In genomic region chr6:147159536-147160374, GRCh38 we compare ENCODE assay signal across 1 cellular context.
TF ChIP-seq lines count a peak whose summit lies in the region.

No MANE protein-coding gene starts in this region.

TF ChIP-seq in K562, 482 proteins besides CTCF, POLR2A, EP300 and RAD21 (continued from another document and continues in another):
- TF ChIP-seq SMAD4 (CRISPR knock-in tag; conservative IDR thresholded peaks at IDR 0.05): peak; percentile 63; the same call in 1 of the 2 replicates
- peak; percentile 19; the same call in 1 of the 2 replicates for TF ChIP-seq ZNF589 (CRISPR knock-in tag; IDR thresholded peaks at IDR 0.05; ENCODE audit: low read depth)
- no peak for TF ChIP-seq ETV5 (CRISPR knock-in tag; IDR thresholded peaks at IDR 0.05; ENCODE audit: low read depth)
- 0 out of 2 replicates have a peak, but pooled peaks have one; percentile 21 for TF ChIP-seq NKRF (IDR thresholded peaks at IDR 0.05; ENCODE audit: borderline replicate concordance)
- peak; percentile 48; the same call in 1 of the 2 replicates for TF ChIP-seq ARID2 (IDR thresholded peaks at IDR 0.05)
- TF ChIP-seq ZBTB11 (CRISPR knock-in tag; IDR thresholded peaks at IDR 0.05): peak in 1 of 3 experiments; percentile 51; a peak in 1 of 6 replicates
- TF ChIP-seq PHF20 (IDR thresholded peaks at IDR 0.05; ENCODE audit: partially characterized antibody): no peak
- TF ChIP-seq, protein P1, sequence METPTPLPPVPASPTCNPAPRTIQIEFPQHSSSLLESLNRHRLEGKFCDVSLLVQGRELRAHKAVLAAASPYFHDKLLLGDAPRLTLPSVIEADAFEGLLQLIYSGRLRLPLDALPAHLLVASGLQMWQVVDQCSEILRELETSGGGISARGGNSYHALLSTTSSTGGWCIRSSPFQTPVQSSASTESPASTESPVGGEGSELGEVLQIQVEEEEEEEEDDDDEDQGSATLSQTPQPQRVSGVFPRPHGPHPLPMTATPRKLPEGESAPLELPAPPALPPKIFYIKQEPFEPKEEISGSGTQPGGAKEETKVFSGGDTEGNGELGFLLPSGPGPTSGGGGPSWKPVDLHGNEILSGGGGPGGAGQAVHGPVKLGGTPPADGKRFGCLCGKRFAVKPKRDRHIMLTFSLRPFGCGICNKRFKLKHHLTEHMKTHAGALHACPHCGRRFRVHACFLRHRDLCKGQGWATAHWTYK (CRISPR knock-in tag; IDR thresholded peaks at IDR 0.05): no peak
- TF ChIP-seq NFXL1 (CRISPR knock-in tag; IDR thresholded peaks at IDR 0.05): no peak
- TF ChIP-seq PYGO2 (tag; IDR thresholded peaks at IDR 0.05): peak; percentile 49; the same call in 1 of the 2 replicates
- TF ChIP-seq, protein P2, sequence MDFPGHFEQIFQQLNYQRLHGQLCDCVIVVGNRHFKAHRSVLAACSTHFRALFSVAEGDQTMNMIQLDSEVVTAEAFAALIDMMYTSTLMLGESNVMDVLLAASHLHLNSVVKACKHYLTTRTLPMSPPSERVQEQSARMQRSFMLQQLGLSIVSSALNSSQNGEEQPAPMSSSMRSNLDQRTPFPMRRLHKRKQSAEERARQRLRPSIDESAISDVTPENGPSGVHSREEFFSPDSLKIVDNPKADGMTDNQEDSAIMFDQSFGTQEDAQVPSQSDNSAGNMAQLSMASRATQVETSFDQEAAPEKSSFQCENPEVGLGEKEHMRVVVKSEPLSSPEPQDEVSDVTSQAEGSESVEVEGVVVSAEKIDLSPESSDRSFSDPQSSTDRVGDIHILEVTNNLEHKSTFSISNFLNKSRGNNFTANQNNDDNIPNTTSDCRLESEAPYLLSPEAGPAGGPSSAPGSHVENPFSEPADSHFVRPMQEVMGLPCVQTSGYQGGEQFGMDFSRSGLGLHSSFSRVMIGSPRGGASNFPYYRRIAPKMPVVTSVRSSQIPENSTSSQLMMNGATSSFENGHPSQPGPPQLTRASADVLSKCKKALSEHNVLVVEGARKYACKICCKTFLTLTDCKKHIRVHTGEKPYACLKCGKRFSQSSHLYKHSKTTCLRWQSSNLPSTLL (IDR thresholded peaks at IDR 0.05): peak; percentile 39; the same call in 1 of the 2 replicates
- no peak for TF ChIP-seq TARDBP (IDR thresholded peaks at IDR 0.05)
- TF ChIP-seq RBM39 (optimal IDR thresholded peaks at IDR 0.05; ENCODE audit: low read depth, low read length): no peak
- TF ChIP-seq ZNF551 (CRISPR knock-in tag; IDR thresholded peaks at IDR 0.05): no peak
- TF ChIP-seq TSHZ1 (CRISPR knock-in tag; IDR thresholded peaks at IDR 0.05): 0 out of 2 replicates have a peak, but pooled peaks have one; percentile 54
- peak; percentile 79; the same call in 1 of the 2 replicates for TF ChIP-seq PML (IDR thresholded peaks at IDR 0.05; ENCODE audit: low read length)
- TF ChIP-seq NR1H2 (CRISPR knock-in tag; IDR thresholded peaks at IDR 0.05): no peak
- peak in 1 of 2 experiments; percentile 49; a peak in 2 of 4 replicates for TF ChIP-seq RCOR1 (IDR thresholded peaks at IDR 0.05; ENCODE audit: borderline replicate concordance in 1 of 2, low read depth in 2 of 2, low read length in 2 of 2)
- TF ChIP-seq, protein P3, sequence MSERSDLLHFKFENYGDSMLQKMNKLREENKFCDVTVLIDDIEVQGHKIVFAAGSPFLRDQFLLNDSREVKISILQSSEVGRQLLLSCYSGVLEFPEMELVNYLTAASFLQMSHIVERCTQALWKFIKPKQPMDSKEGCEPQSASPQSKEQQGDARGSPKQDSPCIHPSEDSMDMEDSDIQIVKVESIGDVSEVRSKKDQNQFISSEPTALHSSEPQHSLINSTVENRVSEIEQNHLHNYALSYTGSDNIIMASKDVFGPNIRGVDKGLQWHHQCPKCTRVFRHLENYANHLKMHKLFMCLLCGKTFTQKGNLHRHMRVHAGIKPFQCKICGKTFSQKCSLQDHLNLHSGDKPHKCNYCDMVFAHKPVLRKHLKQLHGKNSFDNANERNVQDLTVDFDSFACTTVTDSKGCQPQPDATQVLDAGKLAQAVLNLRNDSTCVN (CRISPR knock-in tag; IDR thresholded peaks at IDR 0.05): 0 out of 2 replicates have a peak, but pooled peaks have one; percentile 8
- no peak for TF ChIP-seq BCLAF1 (IDR thresholded peaks at IDR 0.05; ENCODE audit: borderline replicate concordance in 1 of 2, control insufficient read depth in 1 of 2, low read depth in 2 of 2, low read length in 1 of 2)
- TF ChIP-seq MECOM (CRISPR knock-in tag; IDR thresholded peaks at IDR 0.05): peak; percentile 58; the same call in 1 of the 2 replicates
- TF ChIP-seq, protein P4, sequence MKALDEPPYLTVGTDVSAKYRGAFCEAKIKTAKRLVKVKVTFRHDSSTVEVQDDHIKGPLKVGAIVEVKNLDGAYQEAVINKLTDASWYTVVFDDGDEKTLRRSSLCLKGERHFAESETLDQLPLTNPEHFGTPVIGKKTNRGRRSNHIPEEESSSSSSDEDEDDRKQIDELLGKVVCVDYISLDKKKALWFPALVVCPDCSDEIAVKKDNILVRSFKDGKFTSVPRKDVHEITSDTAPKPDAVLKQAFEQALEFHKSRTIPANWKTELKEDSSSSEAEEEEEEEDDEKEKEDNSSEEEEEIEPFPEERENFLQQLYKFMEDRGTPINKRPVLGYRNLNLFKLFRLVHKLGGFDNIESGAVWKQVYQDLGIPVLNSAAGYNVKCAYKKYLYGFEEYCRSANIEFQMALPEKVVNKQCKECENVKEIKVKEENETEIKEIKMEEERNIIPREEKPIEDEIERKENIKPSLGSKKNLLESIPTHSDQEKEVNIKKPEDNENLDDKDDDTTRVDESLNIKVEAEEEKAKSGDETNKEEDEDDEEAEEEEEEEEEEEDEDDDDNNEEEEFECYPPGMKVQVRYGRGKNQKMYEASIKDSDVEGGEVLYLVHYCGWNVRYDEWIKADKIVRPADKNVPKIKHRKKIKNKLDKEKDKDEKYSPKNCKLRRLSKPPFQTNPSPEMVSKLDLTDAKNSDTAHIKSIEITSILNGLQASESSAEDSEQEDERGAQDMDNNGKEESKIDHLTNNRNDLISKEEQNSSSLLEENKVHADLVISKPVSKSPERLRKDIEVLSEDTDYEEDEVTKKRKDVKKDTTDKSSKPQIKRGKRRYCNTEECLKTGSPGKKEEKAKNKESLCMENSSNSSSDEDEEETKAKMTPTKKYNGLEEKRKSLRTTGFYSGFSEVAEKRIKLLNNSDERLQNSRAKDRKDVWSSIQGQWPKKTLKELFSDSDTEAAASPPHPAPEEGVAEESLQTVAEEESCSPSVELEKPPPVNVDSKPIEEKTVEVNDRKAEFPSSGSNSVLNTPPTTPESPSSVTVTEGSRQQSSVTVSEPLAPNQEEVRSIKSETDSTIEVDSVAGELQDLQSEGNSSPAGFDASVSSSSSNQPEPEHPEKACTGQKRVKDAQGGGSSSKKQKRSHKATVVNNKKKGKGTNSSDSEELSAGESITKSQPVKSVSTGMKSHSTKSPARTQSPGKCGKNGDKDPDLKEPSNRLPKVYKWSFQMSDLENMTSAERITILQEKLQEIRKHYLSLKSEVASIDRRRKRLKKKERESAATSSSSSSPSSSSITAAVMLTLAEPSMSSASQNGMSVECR (CRISPR knock-in tag; IDR thresholded peaks at IDR 0.05): no peak
- TF ChIP-seq BCOR (IDR thresholded peaks at IDR 0.05): 0 out of 2 replicates have a peak, but pooled peaks have one; percentile 6
- TF ChIP-seq MBD2 (IDR thresholded peaks at IDR 0.05; ENCODE audit: borderline replicate concordance, low read depth): no peak
- TF ChIP-seq ZFP1 (CRISPR knock-in tag; IDR thresholded peaks at IDR 0.05): no peak
- TF ChIP-seq ETV1 (tag; conservative IDR thresholded peaks at IDR 0.05; ENCODE audit: low read depth): peak; percentile 10; the same call in 1 of the 2 replicates
- TF ChIP-seq FOSL1 (tag; conservative IDR thresholded peaks at IDR 0.05): peak; percentile 23
